In the genomic region with DNA sequence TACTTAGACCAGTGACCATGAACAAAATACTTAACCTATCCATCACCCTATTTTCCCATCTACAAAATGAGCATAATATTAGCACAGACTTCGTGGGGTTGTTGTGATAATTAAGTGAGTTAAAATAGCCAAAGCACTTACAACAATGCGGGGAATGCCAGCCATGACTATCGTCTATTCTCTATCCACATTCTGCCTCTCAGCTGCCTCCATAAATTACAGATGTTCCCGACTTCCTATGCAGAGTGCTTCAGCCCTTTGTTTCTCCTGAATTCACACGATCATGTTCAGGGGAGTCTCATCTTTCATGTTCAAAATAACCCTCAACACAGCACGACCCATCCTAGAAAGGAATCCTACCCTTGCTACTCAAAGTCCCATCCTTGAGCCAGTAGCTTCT, we compare ENCODE assay signal across 19 cellular contexts.
"Had no signal": no experiment of that assay in that cellular context is flagged by ENCODE, and none has a peak within 500 bp of the region (broad histone marks: within the 10 kb centered on the region; RNA-seq: fewer than 3 reads in every experiment).

No MANE protein-coding gene starts in this region.

- H3K27ac ChIP-seq: ascending aorta, body of pancreas, KMS-11 had no signal

- H3K4me3 Mint-ChIP-seq: activated CD8-positive, alpha-beta T cell treated with anti-CD3 and anti-CD28 coated beads, Interleukin-2, amount 10 ng/mL, durations not matched to agents 7 days and 5 days; activated naive CD8-positive, alpha-beta T cell treated with anti-CD3 and anti-CD28 coated beads, Interleukin-2, amount 10 ng/mL, durations not matched to agents 7 days and 5 days; T-cell had no signal

- H3K27me3 ChIP-seq: ascending aorta, body of pancreas had no signal

- DNase-seq: activated CD4-positive, CD25-positive, alpha-beta regulatory T cell; activated CD8-positive, alpha-beta memory T cell treated with anti-CD3 and anti-CD28 coated beads, Interleukin-2, amount 50 U/mL, for 48 hours; activated CD8-positive, alpha-beta T cell treated with anti-CD3 and anti-CD28 coated beads, Interleukin-2, amount 10 ng/mL, durations not matched to agents 7 days and 5 days; activated naive CD4-positive, alpha-beta T cell treated with anti-CD3 and anti-CD28 coated beads, Interleukin-2, amount 50 U/mL, for 16 hours; activated naive CD8-positive, alpha-beta T cell treated with anti-CD3 and anti-CD28 coated beads, Interleukin-2, amount 10 ng/mL, durations not matched to agents 7 days and 5 days; activated T-cell treated with anti-CD3 and anti-CD28 coated beads, Interleukin-2, amount 50 U/mL, for 1 hour; body of pancreas; central memory CD4-positive, alpha-beta T cell; NCI-H1092; NCI-H1930; NCI-H345; NCI-H524; PC-3; SHP77 treated with DMSO at 0.1 percent for 48 hours; T-cell; T-helper 2 cell; T1000 had no signal

- ATAC-seq: activated CD8-positive, alpha-beta T cell treated with anti-CD3 and anti-CD28 coated beads, Interleukin-2, amount 10 ng/mL, durations not matched to agents 7 days and 5 days; body of pancreas; PC-3; T-cell had no signal

- H3K9me3 ChIP-seq: ascending aorta, body of pancreas had no signal

- H3K36me3 Mint-ChIP-seq: T-cell had no signal

- H3K4me2 ChIP-seq: KMS-11 had no signal

- H3K9ac ChIP-seq: KMS-11 had no signal

- H3K4me1 ChIP-seq: ascending aorta, body of pancreas had no signal

- H3K27ac Mint-ChIP-seq: activated CD8-positive, alpha-beta T cell treated with anti-CD3 and anti-CD28 coated beads, Interleukin-2, amount 10 ng/mL, durations not matched to agents 7 days and 5 days; activated naive CD8-positive, alpha-beta T cell treated with anti-CD3 and anti-CD28 coated beads, Interleukin-2, amount 10 ng/mL, durations not matched to agents 7 days and 5 days; T-cell had no signal

- H3K4me1 Mint-ChIP-seq: activated naive CD8-positive, alpha-beta T cell treated with anti-CD3 and anti-CD28 coated beads, Interleukin-2, amount 10 ng/mL, durations not matched to agents 7 days and 5 days; T-cell had no signal

- H3K27me3 Mint-ChIP-seq: activated naive CD8-positive, alpha-beta T cell treated with anti-CD3 and anti-CD28 coated beads, Interleukin-2, amount 10 ng/mL, durations not matched to agents 7 days and 5 days had no signal
